In genomic region chr4:146521543-146522097, GRCh38 we compare ENCODE assay signal across 8 cellular contexts. TPM values are rescaled to one million over a fixed set of nuclear protein-coding genes. Genes with fewer than 3 reads are reported as not detected.
A peak's percentile ranks its signal among the peaks of the same experiment; 100 is the strongest.
DNase-seq lines count a peak whose midpoint lies in the region; ATAC-seq and TF ChIP-seq lines count a peak whose summit lies in the region.

Gene SLC10A7 (minus strand): TSS chr4:146521940. CDS start chr4:146521717, 223 bp downstream.

- H3K27me3 ChIP-seq in H7 (ENCODE audit: control insufficient read depth, insufficient read depth, low read length) (peaks cover 27% of the 10 kb centered on the region), Loucy (ENCODE audit: insufficient read depth, low read length, poor library complexity, severe bottlenecking) (no peaks in the 10 kb centered on the region), ovary (no peaks in the 10 kb centered on the region), transverse colon (no peaks in the 10 kb centered on the region)

- no peak for TF ChIP-seq EP300 in ovary (IDR thresholded peaks at IDR 0.05)
- TF ChIP-seq EP300 in transverse colon (IDR thresholded peaks at IDR 0.05; ENCODE audit: low read depth): no peak

- H3K36me3 ChIP-seq in H7 (replicated peaks; ENCODE audit: control insufficient read depth, insufficient read depth, low read length) (no peaks in the 10 kb centered on the region), Loucy (ENCODE audit: insufficient read depth, low read length) (no peaks in the 10 kb centered on the region), SK-N-MC (ENCODE audit: insufficient read depth, low read length) (peaks cover 2% of the 10 kb centered on the region; the same call in 1 of the 2 replicates), ovary (no peaks in the 10 kb centered on the region), transverse colon (no peaks in the 10 kb centered on the region)

- in situ Hi-C loops in transverse colon (cut with MboI; ENCODE audit: low pct_ligation_motif_present in 1 of 4, low pct_unique_long_range_greater_than_20kb in 1 of 4, low sequenced_read_pairs in 3 of 4): no loop called here

- H3K4me2 ChIP-seq in Loucy (ENCODE audit: low read depth, low read length, poor library complexity, severe bottlenecking): peak within 1 kb of the TSS; percentile 89

- WGBS in ovary, 3 donors: 0% methylated on average over 27 to 30 of the region's 30 CpGs
- 0% methylated on average over 19 to 30 of the region's 30 CpGs for WGBS in transverse colon (ENCODE audit: low coverage in 1 of 2), 2 donors

- DNase-seq in GM03348 (ENCODE audit: low spot score) (peak; percentile 85), H7 (peak; percentile 78), SK-N-MC (ENCODE audit: low read depth, low spot score) (no peak), Right ventricle myocardium inferior (ENCODE audit: missing footprints) (peak; percentile 89), ovary (peak; percentile 56 to 80 (median 67)), transverse colon (peak; percentile 82)

- H3K9me3 Mint-ChIP-seq in activated naive CD4-positive, alpha-beta T cell treated with anti-CD3 and anti-CD28 coated beads, Interleukin-2, amount 50 U/mL, for 24 hours: no peaks in the 10 kb centered on the region

- ATAC-seq in Right ventricle myocardium inferior: peak; percentile 95

- H3K27ac Mint-ChIP-seq in activated naive CD4-positive, alpha-beta T cell treated with anti-CD3 and anti-CD28 coated beads, Interleukin-2, amount 50 U/mL, for 24 hours: peak within 1 kb of the TSS; percentile 66

- no peak within 1 kb of the TSS for H3K4me3 Mint-ChIP-seq in activated naive CD4-positive, alpha-beta T cell treated with anti-CD3 and anti-CD28 coated beads, Interleukin-2, amount 50 U/mL, for 24 hours

- H3K36me3 Mint-ChIP-seq in activated naive CD4-positive, alpha-beta T cell treated with anti-CD3 and anti-CD28 coated beads, Interleukin-2, amount 50 U/mL, for 24 hours: peaks cover under 1% of the 10 kb centered on the region

- no peaks in the 10 kb centered on the region for H3F3A ChIP-seq in Loucy (ENCODE audit: low read depth)

- TF ChIP-seq POLR2A in ovary (IDR thresholded peaks at IDR 0.05) (no peak), transverse colon (IDR thresholded peaks at IDR 0.05) (no peak)

- peaks cover 22% of the 10 kb centered on the region for H3K4me1 ChIP-seq in Loucy (ENCODE audit: insufficient read depth, low read length, poor library complexity, severe bottlenecking)
- no peaks in the 10 kb centered on the region for H3K4me1 ChIP-seq in ovary (ENCODE audit: insufficient read depth)
- H3K4me1 ChIP-seq in transverse colon: peaks cover 9 to 23% (median 12%) of the 10 kb centered on the region in 4 donors

- H3K9me3 ChIP-seq in Loucy (ENCODE audit: insufficient read depth, low read depth, low read length) (no peaks in the 10 kb centered on the region), SK-N-MC (ENCODE audit: low read depth, low read length) (no peaks in the 10 kb centered on the region), ovary (no peaks in the 10 kb centered on the region), transverse colon (no peaks in the 10 kb centered on the region)

- no peaks in the 10 kb centered on the region for H3K9me2 ChIP-seq in Loucy (replicated peaks; ENCODE audit: low read depth, low read length)

- TF ChIP-seq CTCF in Loucy (conservative IDR thresholded peaks at IDR 0.05; ENCODE audit: low read length) (no peak), ovary (IDR thresholded peaks at IDR 0.05) (no peak), transverse colon (IDR thresholded peaks at IDR 0.05) (no peak)

- H4K20me1 ChIP-seq in Loucy (ENCODE audit: insufficient read depth, low read length, poor library complexity, severe bottlenecking): no peaks in the 10 kb centered on the region

- H2AFZ ChIP-seq in Loucy (ENCODE audit: low read length): peak within 1 kb of the TSS; percentile 99

- H3K4me3 ChIP-seq in H7 (ENCODE audit: insufficient read depth, low read depth, low read length): peak within 1 kb of the TSS; percentile 85
- peak within 1 kb of the TSS; percentile 80 for H3K4me3 ChIP-seq in Loucy (ENCODE audit: low read length, poor library complexity, severe bottlenecking)
- H3K4me3 ChIP-seq in SK-N-MC: peak within 1 kb of the TSS; percentile 93
- peak within 1 kb of the TSS; percentile 64 for H3K4me3 ChIP-seq in ovary
- peak within 1 kb of the TSS; percentile 66 to 94 (median 75) for H3K4me3 ChIP-seq in transverse colon

- intact Hi-C loops in Right ventricle myocardium inferior (cut with DNase I) (loop anchor here (5.0 to 10.0 kb wide), 3 partner anchors 154 to 403 kb away; no protein-coding TSS in a partner anchor), ovary (cut with DNase I) (no loop called here), transverse colon (cut with DNase I; ENCODE audit: low total_unique reads) (no loop called here)

- H3K27ac ChIP-seq in SK-N-MC: peak within 1 kb of the TSS; percentile 67
- peak within 1 kb of the TSS; percentile 29 to 57 for H3K27ac ChIP-seq in ovary
- H3K27ac ChIP-seq in transverse colon: peak within 1 kb of the TSS; percentile 85 to 88 (median 86)

- H3K27me3 Mint-ChIP-seq in activated naive CD4-positive, alpha-beta T cell treated with anti-CD3 and anti-CD28 coated beads, Interleukin-2, amount 50 U/mL, for 24 hours: no peaks in the 10 kb centered on the region

- peaks cover 28% of the 10 kb centered on the region for H3K79me2 ChIP-seq in Loucy (ENCODE audit: insufficient read depth, low read length)

- H3K4me1 Mint-ChIP-seq in activated naive CD4-positive, alpha-beta T cell treated with anti-CD3 and anti-CD28 coated beads, Interleukin-2, amount 50 U/mL, for 24 hours: peaks cover 38% of the 10 kb centered on the region

- H3K9ac ChIP-seq in Loucy (ENCODE audit: low read depth, low read length, poor library complexity, severe bottlenecking) (peak within 1 kb of the TSS; percentile 74), SK-N-MC (ENCODE audit: insufficient read length) (peak within 1 kb of the TSS; percentile 84)

RNA-seq across cellular contexts. Expression of gene SLC10A7, which starts in this region (rescaled TPM):
- 3.8 and 6.1 TPM in 2 replicates for total RNA-seq in H7 (2014; rRNA removed; shearing (Covaris generic))
- 4.4 TPM for total RNA-seq in Right ventricle myocardium inferior
- 10 to 100 TPM in 4 of 7 donors, 1 to 10 TPM in 3; 6.9 to 12.4 (median 10.6) TPM for total RNA-seq in ovary
- 1 to 10 TPM; 4.0 to 8.5 TPM for polyA plus RNA-seq in ovary
- 10 to 100 TPM; 12.0 to 56.1 (median 15.9) TPM for total RNA-seq in transverse colon
